ENCODE assay signal across 8 cellular contexts in the genomic region with DNA sequence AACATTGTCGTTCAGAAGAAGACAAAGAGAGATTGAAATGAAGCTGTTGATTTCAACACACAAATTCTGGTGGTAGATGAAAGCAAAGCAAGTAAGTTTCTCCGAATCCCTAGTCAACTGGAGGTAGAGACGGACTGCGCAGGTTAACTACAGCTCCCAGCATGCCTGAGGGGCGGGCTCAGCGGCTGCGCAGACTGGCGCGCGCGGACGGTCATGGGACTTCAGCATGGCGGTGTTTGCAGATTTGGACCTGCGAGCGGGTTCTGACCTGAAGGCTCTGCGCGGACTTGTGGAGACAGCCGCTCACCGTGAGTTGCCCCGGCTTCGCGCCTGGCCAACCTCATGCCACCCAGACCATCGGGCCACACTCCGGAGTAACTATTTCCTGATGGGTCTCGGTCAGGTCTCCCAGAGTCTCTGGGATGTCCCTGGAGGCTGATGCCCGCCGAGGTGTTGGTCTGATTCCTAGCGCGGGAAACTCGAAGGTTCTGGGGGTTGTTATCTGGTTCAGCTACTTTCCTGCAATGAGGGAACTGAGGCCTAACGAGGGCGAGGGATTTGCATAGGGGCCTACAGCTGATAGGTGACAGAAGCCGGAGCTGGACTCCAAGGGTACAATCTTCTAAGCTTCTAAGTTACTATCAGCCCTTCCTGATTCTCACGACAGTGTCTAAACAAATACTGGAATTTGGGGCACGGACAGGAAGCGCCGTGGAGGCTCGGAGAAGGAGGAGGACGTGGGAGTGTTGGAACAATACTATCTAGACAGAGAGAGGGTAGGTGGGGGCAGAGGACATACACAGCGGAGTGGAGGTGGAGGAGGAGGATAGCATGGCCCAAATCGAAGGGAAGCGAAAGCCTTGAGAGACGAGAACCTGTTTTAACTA. TPM values are rescaled to one million over a fixed set of nuclear protein-coding genes. Genes with fewer than 3 reads are reported as not detected.
DNase-seq lines count a peak whose midpoint lies in the region; ATAC-seq, FAIRE-seq and TF ChIP-seq lines count a peak whose summit lies in the region.

Gene RPP30, plus strand, starts transcription at position 214 of the 887 bp plus-strand sequence. Its CDS starts 13 bp downstream, at position 227.

- H3K27me3 ChIP-seq in left ventricle myocardium inferior (ENCODE audit: low read depth) (peaks cover 14% of the 10 kb centered on the region), psoas muscle (ENCODE audit: insufficient read depth in 3 of 3, low read length in 2 of 3) (no peaks in the 10 kb centered on the region)

- peak; percentile 68 for FAIRE-seq in urothelium cell line (lab: Jason Lieb, UNC)

- H3K4me3 ChIP-seq in left ventricle myocardium inferior (peak within 1 kb of the TSS; percentile 89), psoas muscle (peak within 1 kb of the TSS; percentile 87)

- peak within 1 kb of the TSS; percentile 99 for H3K27ac Mint-ChIP-seq in T-helper 17 cell

- intact Hi-C loops in left ventricle myocardium inferior (cut with micrococcal nuclease), result no loop called here
- intact Hi-C loops in psoas muscle (cut with DNase I), result loop anchor here in 1 of 2 donors (2.0 kb wide), 1 partner anchor 121 kb away; no protein-coding TSS in a partner anchor

- WGBS in psoas muscle, 3 donors, result 0% methylated on average over 43 of the region's 43 CpGs

- H3K4me1 ChIP-seq in left ventricle myocardium inferior (peaks cover 26% of the 10 kb centered on the region), psoas muscle (peaks cover 14% of the 10 kb centered on the region)

- H3K9me3 ChIP-seq in T-helper 17 cell (ENCODE audit: control insufficient read depth, low read length, poor library complexity, severe bottlenecking), result no peaks in the 10 kb centered on the region
- peaks cover 5% of the 10 kb centered on the region for H3K9me3 ChIP-seq in left ventricle myocardium inferior (replicated peaks)
- H3K9me3 ChIP-seq in psoas muscle, result peaks cover 5% of the 10 kb centered on the region

- ATAC-seq in HG02678 (IDR thresholded peaks at IDR 0.05; ENCODE audit: unreplicated experiment) (peak; percentile 99), T-helper 17 cell (peak; percentile 99), psoas muscle (peak; percentile 97 to 100 (median 98))

- DNase-seq in GM13976 (ENCODE audit: low spot score) (peak; percentile 87), NCI-H1417 (lab: John Stamatoyannopoulos, UW) (peak; percentile 53 to 78 (median 74)), T-helper 17 cell (peak; percentile 68 to 71 (median 68)), amygdala (lab: John Stamatoyannopoulos, UW) (peak; percentile 36 to 92 (median 78)), left ventricle myocardium inferior (peak; percentile 85), psoas muscle (peak; percentile 86 to 90), urothelium cell line (ENCODE audit: low spot score) (peak; percentile 90)

- peak within 1 kb of the TSS; percentile 96 for H3K4me3 Mint-ChIP-seq in T-helper 17 cell

- H3K27me3 Mint-ChIP-seq in T-helper 17 cell, result peaks cover 23% of the 10 kb centered on the region

- in situ Hi-C loops in GM13976 (cut with MboI; ENCODE audit: low sequenced_read_pairs, unreplicated experiment), result loop anchor here (25.0 kb wide), 1 partner anchor 1085 kb away; no protein-coding TSS in a partner anchor

- H3K36me3 Mint-ChIP-seq in T-helper 17 cell (ENCODE audit: low read depth), result peaks cover 10% of the 10 kb centered on the region

- TF ChIP-seq CTCF in GM13976 (IDR thresholded peaks at IDR 0.05; ENCODE audit: borderline replicate concordance, control extremely low read depth, extremely low read depth, insufficient read depth, missing control alignments) (no peak), left ventricle myocardium inferior (IDR thresholded peaks at IDR 0.05; ENCODE audit: borderline replicate concordance) (no peak), psoas muscle (IDR thresholded peaks at IDR 0.05) (no peak)

- peaks cover 17% of the 10 kb centered on the region for H3K36me3 ChIP-seq in left ventricle myocardium inferior
- peaks cover 0 to 27% of the 10 kb centered on the region in 2 donors for H3K36me3 ChIP-seq in psoas muscle (ENCODE audit: insufficient read depth in 1 of 2, low read depth in 1 of 2)

- H3K27ac ChIP-seq in left ventricle myocardium inferior (replicated peaks) (peak within 1 kb of the TSS; percentile 79), psoas muscle (peak within 1 kb of the TSS; percentile 77)

- peaks cover 31% of the 10 kb centered on the region for H3K4me1 Mint-ChIP-seq in T-helper 17 cell

RNA-seq across cellular contexts. Expression of gene RPP30, which starts in this region (rescaled TPM):
- 10 to 100 TPM; 19.8 to 28.2 TPM for total RNA-seq in T-helper 17 cell
- total RNA-seq in left ventricle myocardium inferior, result 31.6 TPM
- 10 to 100 TPM; 24.9 to 35.3 (median 29.6) TPM for total RNA-seq in psoas muscle
- 10 to 100 TPM; 31.5 to 66.3 (median 45.2) TPM for polyA plus RNA-seq in psoas muscle

Comparison
In these comparisons a context has a peak if more than half of its experiments do, and no peak if none do; other contexts are left out.
1. Peak in every context shown above with its lines: DNase-seq, ATAC-seq, H3K4me3 ChIP-seq and H3K27ac ChIP-seq.